19 cellular contexts compared by ENCODE assay signal in genomic region chr9:113631811-113632665, GRCh38.
A peak's percentile ranks its signal among the peaks of the same experiment; 100 is the strongest.
DNase-seq lines count a peak whose midpoint lies in the region; ATAC-seq and TF ChIP-seq lines count a peak whose summit lies in the region.
"Had no signal": no experiment of that assay in that cellular context is flagged by ENCODE, and none has a peak within 500 bp of the region (broad histone marks: within the 10 kb centered on the region; RNA-seq: fewer than 3 reads in every experiment).

No MANE protein-coding gene starts in this region.

- no peak overlapping the region for H3K56ac ChIP-seq in IMR-90 (ENCODE audit: extremely low read depth, insufficient read depth, low read length)

- H3K79me1 ChIP-seq in IMR-90 (ENCODE audit: low read depth in 1 of 2, low read length in 2 of 2) = 0 out of 4 replicates have a peak, but pooled peaks cover 0 to 2% of the 10 kb centered on the region in 2 experiments

- no peak overlapping the region for H3K9ac ChIP-seq in IMR-90 (ENCODE audit: low read depth, low read length)

- no TSS peak for BruUV-seq in Caco-2 (replicated peaks; lab: Mats Ljungman, UMichigan)
- BruUV-seq in IMR-90 (replicated peaks; lab: Mats Ljungman, UMichigan) = no TSS peak

- H2AFZ ChIP-seq in IMR-90 (replicated peaks; ENCODE audit: low read length, poor library complexity) (peak overlapping the region; percentile 19), osteoblast (ENCODE audit: low read length) (no peak overlapping the region)
- H2AFZ ChIP-seq: PC-9 had no signal

- intact Hi-C loops in Caco-2 (cut with micrococcal nuclease; ENCODE audit: unreplicated experiment) = no loop called here
- intact Hi-C loops in IMR-90 (cut with micrococcal nuclease) = no loop called here

- H3K9me3 ChIP-seq in Caco-2 (no peaks in the 10 kb centered on the region), IMR-90 (ENCODE audit: control insufficient read depth, insufficient read depth, low read length) (no peaks in the 10 kb centered on the region), osteoblast (ENCODE audit: low read depth, low read length) (no peaks in the 10 kb centered on the region)
- H3K9me3 ChIP-seq: breast epithelium had no signal

- no peak overlapping the region for H4K5ac ChIP-seq in IMR-90 (ENCODE audit: low read depth, low read length)

- no peaks in the 10 kb centered on the region for H3K36me3 Mint-ChIP-seq in Caco-2 (ENCODE audit: insufficient read depth, unreplicated experiment)
- H3K36me3 Mint-ChIP-seq: activated naive CD8-positive, alpha-beta T cell had no signal

- H3K4me1 ChIP-seq in Caco-2 = peaks cover 11% of the 10 kb centered on the region
- H3K4me1 ChIP-seq in IMR-90 (ENCODE audit: control insufficient read depth, insufficient read depth, low read length) = peaks cover 43% of the 10 kb centered on the region
- peaks cover 41% of the 10 kb centered on the region for H3K4me1 ChIP-seq in osteoblast (ENCODE audit: insufficient read depth, low read length)
- H3K4me1 ChIP-seq: breast epithelium had no signal

- no peak for TF ChIP-seq CTCF in Caco-2 (IDR thresholded peaks at IDR 0.05; ENCODE audit: insufficient read depth in 1 of 2, low read depth in 1 of 2, low read length in 1 of 2, severe bottlenecking in 1 of 2, unreplicated experiment in 1 of 2)
- TF ChIP-seq CTCF in IMR-90 (conservative IDR thresholded peaks at IDR 0.05; ENCODE audit: low read depth, low read length) = no peak
- no peak for TF ChIP-seq CTCF in osteoblast (IDR thresholded peaks at IDR 0.05; ENCODE audit: extremely low read depth, low read depth, low read length)

- H3K18ac ChIP-seq in IMR-90 (ENCODE audit: low read depth, low read length) = peak overlapping the region; percentile 71; the same call in 1 of the 2 replicates

- H3K27me3 Mint-ChIP-seq in Caco-2 (ENCODE audit: insufficient read depth, unreplicated experiment) = no peaks in the 10 kb centered on the region
- H3K27me3 Mint-ChIP-seq: activated CD4-positive, alpha-beta T cell treated with anti-CD3 and anti-CD28 coated beads, Interleukin-2, amount 10 ng/mL, durations not matched to agents 24 days and 14 days; activated naive CD8-positive, alpha-beta T cell had no signal

- ATAC-seq in IMR-90 (ENCODE audit: low read depth) = no peak; the same call in 1 of the 2 replicates
- ATAC-seq: K562 had no signal

- TF ChIP-seq POLR2A in IMR-90 (IDR thresholded peaks at IDR 0.05; ENCODE audit: low read depth, low read length) = no peak

- dilution Hi-C loops in IMR-90 (cut with HindIII; ENCODE audit: low sequenced_read_pairs, unreplicated experiment) = no loop called here

- H3K27ac Mint-ChIP-seq in Caco-2 (ENCODE audit: unreplicated experiment) = no peak overlapping the region
- H3K27ac Mint-ChIP-seq: activated CD4-positive, alpha-beta T cell treated with anti-CD3 and anti-CD28 coated beads, Interleukin-2, amount 10 ng/mL, durations not matched to agents 24 days and 14 days; activated naive CD8-positive, alpha-beta T cell had no signal

- TF ChIP-seq RAD21 in IMR-90 (IDR thresholded peaks at IDR 0.05; ENCODE audit: low read length) = no peak

- peak overlapping the region; percentile 68 for H2AK5ac ChIP-seq in IMR-90 (ENCODE audit: low read depth, low read length)

- H3K27me3 ChIP-seq in Caco-2 (replicated peaks; ENCODE audit: control insufficient read depth, insufficient read depth, low read length) (no peaks in the 10 kb centered on the region), IMR-90 (ENCODE audit: control insufficient read depth, insufficient read depth, low read length) (no peaks in the 10 kb centered on the region), osteoblast (ENCODE audit: insufficient read depth, low read length) (no peaks in the 10 kb centered on the region)
- H3K27me3 ChIP-seq: breast epithelium had no signal

- peaks cover 28% of the 10 kb centered on the region for H3K9me1 ChIP-seq in IMR-90 (ENCODE audit: insufficient read depth, low read length)

- no peak overlapping the region for H2AK9ac ChIP-seq in IMR-90 (replicated peaks; ENCODE audit: low read depth, low read length, poor library complexity)

- H3K36me3 ChIP-seq in Caco-2 (ENCODE audit: control insufficient read depth, insufficient read depth, low read length) (no peaks in the 10 kb centered on the region), IMR-90 (ENCODE audit: control insufficient read depth, insufficient read depth, low read length) (no peaks in the 10 kb centered on the region), osteoblast (ENCODE audit: insufficient read depth, low read length) (no peaks in the 10 kb centered on the region)
- H3K36me3 ChIP-seq: breast epithelium had no signal

- no peaks in the 10 kb centered on the region for H3K9me3 Mint-ChIP-seq in Caco-2 (ENCODE audit: unreplicated experiment)
- H3K9me3 Mint-ChIP-seq: activated CD4-positive, alpha-beta T cell treated with anti-CD3 and anti-CD28 coated beads, Interleukin-2, amount 10 ng/mL, durations not matched to agents 24 days and 14 days; neural crest cell had no signal

- in situ Hi-C loops in IMR-90 (cut with MboI; ENCODE audit: low sequenced_read_pairs) = no loop called here

- peaks cover 13% of the 10 kb centered on the region for H3K4me1 Mint-ChIP-seq in Caco-2 (ENCODE audit: low read depth, unreplicated experiment)

- H4K91ac ChIP-seq in IMR-90 (ENCODE audit: insufficient read depth, low read depth, low read length) = peak overlapping the region; percentile 38; the same call in 1 of the 2 replicates

- H2BK120ac ChIP-seq in IMR-90 (ENCODE audit: low read depth, low read length) = peak overlapping the region; percentile 63

- peak overlapping the region; percentile 52; the same call in 1 of the 2 replicates for H2BK20ac ChIP-seq in IMR-90 (ENCODE audit: low read depth, low read length)

- H2BK15ac ChIP-seq in IMR-90 (ENCODE audit: low read depth, low read length) = peak overlapping the region; percentile 21; the same call in 1 of the 3 replicates

- POLR2A ChIA-PET in Caco-2 (lab: Charles Lee) (no interaction called here), IMR-90 (lab: Charles Lee; ENCODE audit: unreplicated experiment) (no interaction called here)

- H2BK5ac ChIP-seq in IMR-90 (ENCODE audit: low read depth, low read length, poor library complexity, severe bottlenecking) = no peak overlapping the region

- peak overlapping the region; percentile 53 for H3K4ac ChIP-seq in IMR-90 (ENCODE audit: low read depth, low read length)

- peak overlapping the region; percentile 7 for H3K4me3 Mint-ChIP-seq in Caco-2 (ENCODE audit: unreplicated experiment)
- H3K4me3 Mint-ChIP-seq: activated CD4-positive, alpha-beta T cell treated with anti-CD3 and anti-CD28 coated beads, Interleukin-2, amount 10 ng/mL, durations not matched to agents 24 days and 14 days; activated naive CD8-positive, alpha-beta T cell; neural crest cell had no signal

- DNase-seq in Caco-2 (no peak), IMR-90 (no peak), fibroblast of gingiva (ENCODE audit: low read depth) (peak; percentile 26), osteoblast (ENCODE audit: insufficient read length, low spot score, missing footprints) (no peak), SHP77 (lab: John Stamatoyannopoulos, UW) (no peak), NCI-H146 treated with DMSO at 0.1 percent for 48 hours (lab: John Stamatoyannopoulos, UW; ENCODE audit: unreplicated experiment) (no peak), NCI-H2029 (lab: John Stamatoyannopoulos, UW) (no peak)
- no peak for DNase-seq in stimulated activated CD4-positive, alpha-beta T cell treated with anti-CD3 and anti-CD28 coated beads, Interleukin-1b, Interleukin-23, amount 100 ng/mL, for 48 hours
- DNase-seq: activated CD4-positive, alpha-beta T cell treated with anti-CD3 and anti-CD28 coated beads, Interleukin-2, amount 10 ng/mL, durations not matched to agents 24 days and 14 days; activated T-cell treated with anti-CD3 and anti-CD28 coated beads for 4 hours; NCI-H1048; NCI-H2171; PC-9 had no signal

- H3K4me2 ChIP-seq in IMR-90 (ENCODE audit: low read depth, low read length) (0 out of 2 replicates have a peak overlapping the region, but pooled peaks have one; percentile 1), osteoblast (ENCODE audit: insufficient read depth, low read length) (peak overlapping the region; percentile 52)
- H3K4me2 ChIP-seq: PC-9 had no signal

- CTCF ChIA-PET in Caco-2 (lab: Charles Lee) = interaction anchor here (0.5 kb wide), 1 partner anchor 718 kb away, joined by 3 read pairs; no protein-coding TSS in a partner anchor
- CTCF ChIA-PET in IMR-90 (lab: Yijun Ruan, JAX) = no interaction called here

- H3K4me3 ChIP-seq in Caco-2 (ENCODE audit: low read depth, low read length) = no peak overlapping the region
- H3K4me3 ChIP-seq in IMR-90 (ENCODE audit: insufficient read depth, low read depth, low read length) = no peak overlapping the region
- peak overlapping the region; percentile 19 for H3K4me3 ChIP-seq in osteoblast (ENCODE audit: insufficient read depth, low read length)
- H3K4me3 ChIP-seq: breast epithelium, K562, lung, PC-9, SK-N-MC had no signal

- H3K27ac ChIP-seq in IMR-90 (ENCODE audit: insufficient read depth, low read length) (no peak overlapping the region), osteoblast (ENCODE audit: low read depth, low read length) (peak overlapping the region; percentile 55)
- H3K27ac ChIP-seq: breast epithelium, PC-9, SK-N-MC had no signal

- H3K14ac ChIP-seq in IMR-90 (replicated peaks; ENCODE audit: low read depth, low read length) = peak overlapping the region; percentile 10; the same call in 1 of the 2 replicates

- WGBS in IMR-90 (ENCODE audit: extremely low coverage in 2 of 2, insufficient read length in 1 of 2), 2 experiments = 32% methylated on average over 4 of the region's 8 CpGs; no CpG with 5 or more reads in 1 of the 2 experiments

- H3K79me2 ChIP-seq in osteoblast (ENCODE audit: insufficient read depth, low read length) = no peaks in the 10 kb centered on the region

- peak overlapping the region; percentile 81; the same call in 1 of the 2 replicates for H3K23ac ChIP-seq in IMR-90 (ENCODE audit: low read depth, low read length)

- H4K20me1 ChIP-seq in IMR-90 (ENCODE audit: insufficient read depth, low read length) (no peaks in the 10 kb centered on the region), osteoblast (ENCODE audit: insufficient read depth, low read length) (no peaks in the 10 kb centered on the region)

- peak overlapping the region in 1 of 2 experiments; percentile 21; a peak in 1 of 4 replicates for H4K8ac ChIP-seq in IMR-90 (ENCODE audit: low read depth in 2 of 2, low read length in 2 of 2)

TF ChIP-seq in IMR-90, 13 proteins besides CTCF, POLR2A, EP300 and RAD21:
- no peak for TF ChIP-seq SMC3 (IDR thresholded peaks at IDR 0.05; ENCODE audit: low read depth, low read length)
- peak; percentile 65 for TF ChIP-seq BHLHE40 (IDR thresholded peaks at IDR 0.05; ENCODE audit: low read depth, low read length)
TF ChIP-seq in IMR-90: peak in this region for 1.
